In the genomic region with DNA sequence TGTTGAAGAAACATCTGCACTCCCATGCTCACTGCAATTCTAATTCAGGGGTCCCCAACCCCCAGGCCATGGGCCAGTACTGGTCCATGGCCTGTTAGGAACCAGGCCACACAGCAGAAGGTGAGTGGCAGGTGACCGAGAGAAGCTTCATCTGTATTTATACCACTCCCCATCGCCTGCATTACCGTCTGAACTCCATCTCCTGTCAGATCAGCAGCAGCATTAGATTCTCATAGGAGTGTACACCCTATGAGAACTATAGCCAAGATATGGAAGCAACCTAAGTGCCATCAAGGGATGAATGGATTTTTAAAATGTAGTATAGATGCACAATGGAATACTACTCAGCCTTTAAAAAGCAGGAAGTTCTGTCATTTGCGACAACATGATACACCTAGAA, we compare ENCODE assay signal across 7 cellular contexts.
"Had no signal": no experiment of that assay in that cellular context is flagged by ENCODE, and none has a peak within 500 bp of the region (broad histone marks: within the 10 kb centered on the region; RNA-seq: fewer than 3 reads in every experiment).

No MANE protein-coding gene starts in this region.

- DNase-seq: GM23248, GOT3, H7, IMR-90, KBM-7 had no signal

- H3K9me3 ChIP-seq: HAP-1 had no signal

- H3K27ac ChIP-seq: GM23248 had no signal

- FAIRE-seq: HTR-8/SVneo had no signal

- H3K4me3 ChIP-seq: GM23248, HAP-1 had no signal

- H3K9ac ChIP-seq: GM23248 had no signal

- H3K36me3 ChIP-seq: HAP-1 had no signal
